40 cellular contexts compared by ENCODE assay signal in the genomic region with DNA sequence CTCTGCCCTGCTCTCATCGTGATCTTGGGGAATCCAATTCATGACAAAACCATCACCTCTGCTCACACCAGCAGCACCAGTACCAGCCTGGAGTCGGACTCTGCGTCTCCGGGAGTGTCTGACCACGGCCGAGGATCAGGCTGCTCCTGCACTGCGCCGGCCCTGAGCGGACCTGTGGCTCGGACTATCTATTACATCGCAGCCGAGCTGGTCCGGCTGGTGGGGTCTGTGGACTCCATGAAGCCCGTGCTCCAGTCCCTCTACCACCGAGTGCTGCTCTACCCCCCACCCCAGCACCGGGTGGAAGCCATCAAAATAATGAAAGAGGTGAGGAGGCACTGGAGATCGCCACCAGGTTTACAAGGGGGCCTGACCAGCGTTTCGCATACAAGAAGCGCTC. TPM values are rescaled to one million over a fixed set of nuclear protein-coding genes. Genes with fewer than 3 reads are reported as not detected.
"Had no signal": no experiment of that assay in that cellular context is flagged by ENCODE, and none has a peak within 500 bp of the region (broad histone marks: within the 10 kb centered on the region; RNA-seq: fewer than 3 reads in every experiment).

No MANE protein-coding gene starts in this region.

- H3K4me3 Mint-ChIP-seq: activated CD4-positive, alpha-beta memory T cell treated with anti-CD3 and anti-CD28 coated beads, Interleukin-2, amount 10 ng/mL, durations not matched to agents 7 days and 5 days; activated CD4-positive, alpha-beta T cell treated with anti-CD3 and anti-CD28 coated beads for 36 hours; activated CD4-positive, alpha-beta T cell treated with anti-CD3 and anti-CD28 coated beads, Interleukin-2, amount 10 ng/mL, durations not matched to agents 7 days and 5 days; activated CD8-positive, alpha-beta memory T cell treated with anti-CD3 and anti-CD28 coated beads, Interleukin-2, amount 10 ng/mL, durations not matched to agents 7 days and 5 days; activated CD8-positive, alpha-beta T cell treated with anti-CD3 and anti-CD28 coated beads, Interleukin-2, amount 10 ng/mL, durations not matched to agents 7 days and 5 days; activated naive CD4-positive, alpha-beta T cell treated with anti-CD3 and anti-CD28 coated beads for 36 hours; activated naive CD8-positive, alpha-beta T cell treated with anti-CD3 and anti-CD28 coated beads for 36 hours; activated T-cell treated with anti-CD3 and anti-CD28 coated beads, Interleukin-2, amount 50 U/mL, for 4 hours; activated T-cell treated with anti-CD3 and anti-CD28 coated beads, Interleukin-2, amount 50 U/mL, for 72 hours; activated T-helper 1 cell treated with anti-CD3 and anti-CD28 coated beads, Interleukin-12 subunit alpha, Interleukin-12 subunit beta, Interleukin-2, Interleukin-4 antibody, amounts not matched to agents 30 ng/mL and 10 ng/mL and 1 ng/mL, durations not matched to agents 14 hours and 24 hours and 36 hours; activated T-helper 17 cell treated with anti-CD3 and anti-CD28 coated beads, Interleukin-2, amount 50 U/mL, for 72 hours; T-helper 1 cell treated with Interleukin-12 subunit alpha and Interleukin-12 subunit beta and Interleukin-4 antibody, amounts not matched to agents 30 μg/mL and 1 μg/mL, for 36 hours; T-helper 2 cell treated with Interferon-gamma antibody and Interleukin-4, amounts not matched to agents 5 μg/mL and 100 μg/mL, for 36 hours; WTC11 had no signal

- H3K36me3 ChIP-seq: adrenal gland, brain microvascular endothelial cell, breast epithelium, WERI-Rb-1 had no signal

- FAIRE-seq: astrocyte, TTC549 had no signal

- H3K27ac ChIP-seq: adrenal gland, body of pancreas, brain microvascular endothelial cell, breast epithelium, WERI-Rb-1 had no signal

- DNase-seq: activated CD4-positive, alpha-beta memory T cell treated with anti-CD3 and anti-CD28 coated beads, Interleukin-2, amount 10 ng/mL, durations not matched to agents 7 days and 5 days; activated CD4-positive, alpha-beta T cell treated with anti-CD3 and anti-CD28 coated beads for 1 hour; activated CD4-positive, alpha-beta T cell treated with anti-CD3 and anti-CD28 coated beads for 36 hours; activated CD4-positive, alpha-beta T cell treated with anti-CD3 and anti-CD28 coated beads for 48 hours; activated CD4-positive, alpha-beta T cell treated with anti-CD3 and anti-CD28 coated beads, Interleukin-2, amount 10 ng/mL, durations not matched to agents 7 days and 5 days; activated CD4-positive, alpha-beta T cell treated with anti-CD3 and anti-CD28 coated beads, Interleukin-2, amount 50 U/mL, for 48 hours; activated CD4-positive, CD25-positive, alpha-beta regulatory T cell; activated CD8-positive, alpha-beta memory T cell treated with anti-CD3 and anti-CD28 coated beads for 24 hours; activated CD8-positive, alpha-beta memory T cell treated with anti-CD3 and anti-CD28 coated beads, Interleukin-2, amount 10 ng/mL, durations not matched to agents 7 days and 5 days; activated CD8-positive, alpha-beta memory T cell treated with anti-CD3 and anti-CD28 coated beads, Interleukin-2, amount 50 U/mL, for 48 hours; activated CD8-positive, alpha-beta T cell treated with anti-CD3 and anti-CD28 coated beads, Interleukin-2, amount 10 ng/mL, durations not matched to agents 7 days and 5 days; activated effector memory CD4-positive, alpha-beta T cell treated with anti-CD3 and anti-CD28 coated beads, Interleukin-2, amount 50 U/mL, for 16 hours; activated gamma-delta T cell treated with Interleukin-2 at 50 U/mL for 16 hours; activated naive CD4-positive, alpha-beta T cell; activated naive CD4-positive, alpha-beta T cell treated with anti-CD3 and anti-CD28 coated beads for 36 hours; activated naive CD4-positive, alpha-beta T cell treated with anti-CD3 and anti-CD28 coated beads, Interleukin-2, amount 50 U/mL, for 16 hours; activated naive CD8-positive, alpha-beta T cell treated with anti-CD3 and anti-CD28 coated beads for 36 hours; activated T-cell treated with anti-CD3 and anti-CD28 coated beads, Interleukin-2, amount 50 U/mL, for 4 hours; activated T-cell treated with anti-CD3 and anti-CD28 coated beads, Interleukin-2, amount 50 U/mL, for 72 hours; adrenal gland; amniotic stem cell; aorta; body of pancreas; brain microvascular endothelial cell; central memory CD4-positive, alpha-beta T cell; T-helper 1 cell; T-helper 2 cell; T-helper 9 cell; WERI-Rb-1 had no signal

- H3K4me1 ChIP-seq: breast epithelium had no signal

- H3K27ac Mint-ChIP-seq: activated CD4-positive, alpha-beta memory T cell treated with anti-CD3 and anti-CD28 coated beads, Interleukin-2, amount 10 ng/mL, durations not matched to agents 7 days and 5 days; activated CD4-positive, alpha-beta T cell treated with anti-CD3 and anti-CD28 coated beads for 36 hours; activated CD4-positive, alpha-beta T cell treated with anti-CD3 and anti-CD28 coated beads, Interleukin-2, amount 10 ng/mL, durations not matched to agents 7 days and 5 days; activated CD8-positive, alpha-beta memory T cell treated with anti-CD3 and anti-CD28 coated beads, Interleukin-2, amount 10 ng/mL, durations not matched to agents 7 days and 5 days; activated CD8-positive, alpha-beta T cell treated with anti-CD3 and anti-CD28 coated beads, Interleukin-2, amount 10 ng/mL, durations not matched to agents 7 days and 5 days; activated naive CD4-positive, alpha-beta T cell treated with anti-CD3 and anti-CD28 coated beads for 36 hours; activated naive CD4-positive, alpha-beta T cell treated with anti-CD3 and anti-CD28 coated beads, Interleukin-2, amount 50 U/mL, for 72 hours; activated naive CD8-positive, alpha-beta T cell treated with anti-CD3 and anti-CD28 coated beads for 36 hours; activated T-cell treated with anti-CD3 and anti-CD28 coated beads, Interleukin-2, amount 50 U/mL, for 72 hours; activated T-helper 1 cell treated with anti-CD3 and anti-CD28 coated beads, Interleukin-12 subunit alpha, Interleukin-12 subunit beta, Interleukin-2, Interleukin-4 antibody, amounts not matched to agents 30 ng/mL and 10 ng/mL and 1 ng/mL, durations not matched to agents 14 hours and 24 hours and 36 hours; activated T-helper 17 cell treated with anti-CD3 and anti-CD28 coated beads, Interleukin-2, amount 50 U/mL, for 72 hours; T-helper 1 cell treated with Interleukin-12 subunit alpha and Interleukin-12 subunit beta and Interleukin-4 antibody, amounts not matched to agents 30 μg/mL and 1 μg/mL, for 36 hours; T-helper 2 cell treated with Interferon-gamma antibody and Interleukin-4, amounts not matched to agents 5 μg/mL and 100 μg/mL, for 36 hours; WTC11 had no signal

- H3K27me3 ChIP-seq: body of pancreas, brain microvascular endothelial cell, breast epithelium had no signal

- H3K9me3 Mint-ChIP-seq: activated CD4-positive, alpha-beta memory T cell treated with anti-CD3 and anti-CD28 coated beads, Interleukin-2, amount 10 ng/mL, durations not matched to agents 7 days and 5 days; activated CD4-positive, alpha-beta T cell treated with anti-CD3 and anti-CD28 coated beads, Interleukin-2, amount 10 ng/mL, durations not matched to agents 7 days and 5 days; activated naive CD4-positive, alpha-beta T cell treated with anti-CD3 and anti-CD28 coated beads for 36 hours; activated naive CD4-positive, alpha-beta T cell treated with anti-CD3 and anti-CD28 coated beads, Interleukin-2, amount 50 U/mL, for 72 hours; activated naive CD8-positive, alpha-beta T cell treated with anti-CD3 and anti-CD28 coated beads for 36 hours; activated T-cell treated with anti-CD3 and anti-CD28 coated beads, Interleukin-2, amount 50 U/mL, for 4 hours; activated T-cell treated with anti-CD3 and anti-CD28 coated beads, Interleukin-2, amount 50 U/mL, for 72 hours; activated T-helper 1 cell treated with anti-CD3 and anti-CD28 coated beads, Interleukin-12 subunit alpha, Interleukin-12 subunit beta, Interleukin-2, Interleukin-4 antibody, amounts not matched to agents 30 ng/mL and 10 ng/mL and 1 ng/mL, durations not matched to agents 14 hours and 24 hours and 36 hours; activated T-helper 17 cell treated with anti-CD3 and anti-CD28 coated beads, Interleukin-2, amount 50 U/mL, for 72 hours; T-helper 1 cell treated with Interleukin-12 subunit alpha and Interleukin-12 subunit beta and Interleukin-4 antibody, amounts not matched to agents 30 μg/mL and 1 μg/mL, for 36 hours; T-helper 2 cell treated with Interferon-gamma antibody and Interleukin-4, amounts not matched to agents 5 μg/mL and 100 μg/mL, for 36 hours; WTC11 had no signal

- H3K36me3 Mint-ChIP-seq: activated CD8-positive, alpha-beta memory T cell treated with anti-CD3 and anti-CD28 coated beads, Interleukin-2, amount 10 ng/mL, durations not matched to agents 7 days and 5 days; activated naive CD4-positive, alpha-beta T cell treated with anti-CD3 and anti-CD28 coated beads, Interleukin-2, amount 50 U/mL, for 72 hours; activated naive CD8-positive, alpha-beta T cell treated with anti-CD3 and anti-CD28 coated beads for 36 hours; WTC11 had no signal

- H3K9me3 ChIP-seq: adrenal gland, body of pancreas, breast epithelium had no signal

- H3K4me3 ChIP-seq: adrenal gland, body of pancreas, breast epithelium had no signal

- H3K4me1 Mint-ChIP-seq: activated CD4-positive, alpha-beta memory T cell treated with anti-CD3 and anti-CD28 coated beads, Interleukin-2, amount 10 ng/mL, durations not matched to agents 7 days and 5 days; activated CD4-positive, alpha-beta T cell treated with anti-CD3 and anti-CD28 coated beads for 36 hours; activated CD4-positive, alpha-beta T cell treated with anti-CD3 and anti-CD28 coated beads, Interleukin-2, amount 10 ng/mL, durations not matched to agents 7 days and 5 days; activated CD8-positive, alpha-beta memory T cell treated with anti-CD3 and anti-CD28 coated beads, Interleukin-2, amount 10 ng/mL, durations not matched to agents 7 days and 5 days; activated naive CD8-positive, alpha-beta T cell treated with anti-CD3 and anti-CD28 coated beads for 36 hours; activated T-helper 17 cell treated with anti-CD3 and anti-CD28 coated beads, Interleukin-2, amount 50 U/mL, for 72 hours; WTC11 had no signal

RNA-seq across cellular contexts. Expression of a gene that starts 37.2 kb away (rescaled TPM):
- total RNA-seq: activated CD4-positive, alpha-beta memory T cell treated with anti-CD3 and anti-CD28 coated beads, Interleukin-2, amount 10 ng/mL, durations not matched to agents 7 days and 5 days; activated CD4-positive, alpha-beta T cell treated with anti-CD3 and anti-CD28 coated beads for 36 hours; activated CD4-positive, alpha-beta T cell treated with anti-CD3 and anti-CD28 coated beads, Interleukin-2, amount 10 ng/mL, durations not matched to agents 7 days and 5 days; activated CD8-positive, alpha-beta memory T cell treated with anti-CD3 and anti-CD28 coated beads, Interleukin-2, amount 10 ng/mL, durations not matched to agents 7 days and 5 days; activated CD8-positive, alpha-beta T cell treated with anti-CD3 and anti-CD28 coated beads, Interleukin-2, amount 10 ng/mL, durations not matched to agents 7 days and 5 days; activated naive CD4-positive, alpha-beta T cell treated with anti-CD3 and anti-CD28 coated beads for 36 hours; activated naive CD4-positive, alpha-beta T cell treated with anti-CD3 and anti-CD28 coated beads, Interleukin-2, amount 50 U/mL, for 72 hours; activated naive CD8-positive, alpha-beta T cell treated with anti-CD3 and anti-CD28 coated beads for 36 hours; activated T-cell treated with anti-CD3 and anti-CD28 coated beads, Interleukin-2, amount 50 U/mL, for 4 hours; activated T-cell treated with anti-CD3 and anti-CD28 coated beads, Interleukin-2, amount 50 U/mL, for 72 hours; activated T-helper 1 cell treated with anti-CD3 and anti-CD28 coated beads, Interleukin-12 subunit alpha, Interleukin-12 subunit beta, Interleukin-2, Interleukin-4 antibody, amounts not matched to agents 30 ng/mL and 10 ng/mL and 1 ng/mL, durations not matched to agents 14 hours and 24 hours and 36 hours; activated T-helper 17 cell treated with anti-CD3 and anti-CD28 coated beads, Interleukin-2, amount 50 U/mL, for 72 hours; adrenal gland; aorta; astrocyte; body of pancreas; breast epithelium; cardiac septum; cerebellum; WTC11 had no signal
- polyA plus RNA-seq: adrenal gland, aorta had no signal
